10 cellular contexts compared by ENCODE assay signal in genomic region chr2:174764281-174765063, GRCh38. TPM values are rescaled to one million over a fixed set of nuclear protein-coding genes. Genes with fewer than 3 reads are reported as not detected.
DNase-seq lines count a peak whose midpoint lies in the region; ATAC-seq and TF ChIP-seq lines count a peak whose summit lies in the region.
"Had no signal": no experiment of that assay in that cellular context is flagged by ENCODE, and none has a peak within 500 bp of the region (broad histone marks: within the 10 kb centered on the region; RNA-seq: fewer than 3 reads in every experiment).

Gene CHRNA1, minus strand, starts transcription at chr2:174764472. Its CDS starts 78 bp downstream, at chr2:174764394.

- H3K4me1 Mint-ChIP-seq in neural progenitor cell: peaks cover 22% of the 10 kb centered on the region

- peaks cover 15% of the 10 kb centered on the region for H3F3A ChIP-seq in neural progenitor cell (ENCODE audit: low read depth)

- no peak within 1 kb of the TSS for H3K4me3 Mint-ChIP-seq in neural progenitor cell
- H3K4me3 Mint-ChIP-seq: IgD-negative memory B cell had no signal

- H3K36me3 Mint-ChIP-seq in neural progenitor cell: no peaks in the 10 kb centered on the region
- H3K36me3 Mint-ChIP-seq: IgD-negative memory B cell had no signal

- in situ Hi-C loops in GM13977 (cut with MboI; ENCODE audit: low pct_unique_long_range_greater_than_20kb, low sequenced_read_pairs, unreplicated experiment): no loop called here

- H4K20me1 ChIP-seq in neural progenitor cell (ENCODE audit: low read depth): no peaks in the 10 kb centered on the region

- no peaks in the 10 kb centered on the region for H3K27me3 ChIP-seq in neural progenitor cell
- H3K27me3 ChIP-seq: colonic mucosa had no signal

- no peaks in the 10 kb centered on the region for H3K79me2 ChIP-seq in neural progenitor cell (ENCODE audit: low read depth)

- no peak within 1 kb of the TSS for H3K9ac ChIP-seq in neural progenitor cell

- no peak within 1 kb of the TSS for H3K4me2 ChIP-seq in neural progenitor cell

- peaks cover 10% of the 10 kb centered on the region for H3K27me3 Mint-ChIP-seq in neural progenitor cell (ENCODE audit: insufficient read depth, low read depth)

- H3K4me1 ChIP-seq in neural progenitor cell: peaks cover 14% of the 10 kb centered on the region
- H3K4me1 ChIP-seq: colonic mucosa had no signal

- H3K27ac Mint-ChIP-seq in neural progenitor cell: no peak within 1 kb of the TSS
- H3K27ac Mint-ChIP-seq: IgD-negative memory B cell had no signal

- H3K36me3 ChIP-seq in neural progenitor cell: no peaks in the 10 kb centered on the region
- H3K36me3 ChIP-seq: colonic mucosa had no signal

- no peaks in the 10 kb centered on the region for H3K9me3 Mint-ChIP-seq in neural progenitor cell

- H2AFZ ChIP-seq in neural progenitor cell (replicated peaks): peak within 1 kb of the TSS; percentile 78

- no peak within 1 kb of the TSS for H3K27ac ChIP-seq in neural progenitor cell
- H3K27ac ChIP-seq: colonic mucosa had no signal

- ATAC-seq in GM18519 (IDR thresholded peaks at IDR 0.05; ENCODE audit: low FRiP score, unreplicated experiment) (peak; percentile 48), GM21528 (IDR thresholded peaks at IDR 0.05; ENCODE audit: low FRiP score, unreplicated experiment) (no peak)

- DNase-seq in LHCN-M2 (ENCODE audit: low read depth) (peak; percentile 96), SW480 (ENCODE audit: low spot score) (peak; percentile 38), neural progenitor cell (ENCODE audit: low spot score) (no peak), GM13977 (ENCODE audit: low spot score) (no peak)
- DNase-seq in central memory CD4-positive, alpha-beta T cell: no peak
- DNase-seq in activated effector memory CD4-positive, alpha-beta T cell treated with anti-CD3 and anti-CD28 coated beads, Interleukin-2, amount 50 U/mL, for 16 hours: no peak
- DNase-seq: colonic mucosa had no signal

- TF ChIP-seq CTCF in neural progenitor cell (IDR thresholded peaks at IDR 0.05) (no peak), GM13977 (IDR thresholded peaks at IDR 0.05; ENCODE audit: extremely low read depth, insufficient read depth, missing control alignments) (no peak)

- no peaks in the 10 kb centered on the region for H3K9me3 ChIP-seq in neural progenitor cell (ENCODE audit: low read depth)
- H3K9me3 ChIP-seq: colonic mucosa had no signal

- no peak within 1 kb of the TSS for H3K4me3 ChIP-seq in neural progenitor cell
- H3K4me3 ChIP-seq: colonic mucosa had no signal

RNA-seq across cellular contexts. Expression of gene CHRNA1, which starts in this region (rescaled TPM):
- 541 and 762 TPM in 2 replicates for total RNA-seq in LHCN-M2 (2014; rRNA removed)
- 335 TPM for polyA plus RNA-seq in LHCN-M2 (2012)
- 0.11 TPM in 1 of 2 replicates, not detected in the other for total RNA-seq in neural progenitor cell (ENCODE audit: low replicate concordance)

Comparison
In these comparisons a context has a peak if more than half of its experiments do, and no peak if none do; other contexts are left out.
1. RNA of gene CHRNA1 (total RNA-seq): 541 to 762 TPM in LHCN-M2; 0.11 TPM in neural progenitor cell; every median in the first group is over 100 times any median in the second.
2. DNase-seq: peak in LHCN-M2 (single experiment) and SW480 (single experiment); none in neural progenitor cell (single experiment), GM13977 (single experiment), central memory CD4-positive, alpha-beta T cell (single experiment) and activated effector memory CD4-positive, alpha-beta T cell treated with anti-CD3 and anti-CD28 coated beads, Interleukin-2, amount 50 U/mL, for 16 hours (single experiment).